Comparison of ENCODE assay signal across 1 cellular context in the genomic region with DNA sequence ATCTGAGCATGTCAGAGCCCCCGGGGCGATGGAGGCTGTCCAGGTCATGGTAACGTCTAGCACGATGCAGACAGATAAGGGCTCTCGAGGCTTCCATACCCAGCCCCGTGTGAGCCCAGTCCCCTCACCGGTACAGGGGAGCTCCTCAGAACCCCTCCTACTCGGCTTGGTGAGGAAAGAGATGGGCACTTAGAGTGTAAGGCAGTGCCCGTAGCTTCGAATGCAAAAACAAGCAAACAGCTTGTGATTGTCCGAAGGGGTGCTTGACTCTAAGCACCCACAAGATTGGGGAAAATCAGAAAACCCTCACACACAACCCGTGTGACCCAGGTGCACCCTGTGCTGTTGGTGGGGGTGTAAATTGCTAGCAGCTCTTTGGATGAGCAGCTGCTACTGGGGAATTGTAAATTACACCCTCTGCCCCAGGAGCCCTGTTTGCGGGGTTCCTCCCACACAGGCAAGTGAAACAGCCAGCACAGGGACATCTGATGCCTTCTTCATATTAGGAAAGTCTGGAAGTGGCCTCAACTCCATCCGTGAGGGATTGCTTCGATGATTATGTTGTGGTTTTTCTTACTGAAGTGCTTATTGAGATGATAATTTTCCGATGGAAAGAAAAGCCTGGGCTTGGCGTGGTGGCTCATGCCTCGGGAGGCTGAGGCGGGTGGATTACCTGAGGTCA.
TF ChIP-seq lines count a peak whose summit lies in the region.

No MANE protein-coding gene starts in this region.

TF ChIP-seq in K562, 482 proteins besides CTCF, POLR2A, EP300 and RAD21:
- TF ChIP-seq POLR2AphosphoS2 (IDR thresholded peaks at IDR 0.05; ENCODE audit: low read length) = peak; percentile 24; the same call in 1 of the 2 replicates
- no peak for TF ChIP-seq HIVEP1 (CRISPR knock-in tag; IDR thresholded peaks at IDR 0.05)
- no peak for TF ChIP-seq SAP30 (IDR thresholded peaks at IDR 0.05; ENCODE audit: borderline replicate concordance, insufficient read depth, low read depth, low read length, poor library complexity, severe bottlenecking)
TF ChIP-seq in K562: peak in this region for 1.
